ENCODE assay signal across 16 cellular contexts in the genomic region with DNA sequence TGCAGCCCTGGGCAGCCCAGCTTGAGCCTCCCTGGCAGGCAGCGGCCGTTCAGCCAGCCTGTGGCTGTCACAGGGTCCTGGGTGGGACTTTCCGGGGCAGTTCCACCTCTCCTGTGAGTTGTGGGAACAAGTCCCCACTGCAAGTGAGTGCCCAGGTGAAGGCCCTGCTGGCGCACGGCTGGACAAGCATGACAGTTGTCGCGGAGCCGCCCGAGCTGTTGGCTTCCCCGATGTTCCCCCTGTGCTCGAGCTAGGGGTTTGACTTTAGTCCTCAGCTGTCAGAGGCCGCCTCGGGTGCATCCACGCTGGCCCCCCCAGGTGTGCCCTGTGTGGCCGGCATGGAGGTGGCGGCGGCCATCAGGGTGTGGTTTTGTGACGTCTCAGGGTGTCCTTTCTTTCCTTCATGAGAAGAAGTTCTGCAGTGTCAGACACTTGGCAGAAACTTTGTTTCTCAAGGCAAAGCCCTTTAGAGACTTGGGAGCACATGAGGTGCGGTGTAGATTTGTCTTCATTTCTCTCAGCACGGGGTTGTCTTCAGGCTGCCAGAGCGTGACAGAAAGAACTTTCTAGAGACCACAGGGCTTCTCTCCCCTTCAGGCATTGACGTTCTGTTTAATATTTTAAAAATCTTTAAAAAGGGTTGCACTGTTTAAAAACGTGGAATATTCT.
DNase-seq lines count a peak whose midpoint lies in the region; ATAC-seq and TF ChIP-seq lines count a peak whose summit lies in the region.
"Had no signal": no experiment of that assay in that cellular context is flagged by ENCODE, and none has a peak within 500 bp of the region (broad histone marks: within the 10 kb centered on the region; RNA-seq: fewer than 3 reads in every experiment).

No MANE protein-coding gene starts in this region.

- H3K9me3 Mint-ChIP-seq in naive B cell (peaks cover 0 to 2% (median 0%) of the 10 kb centered on the region in 7 donors), endodermal cell (no peaks in the 10 kb centered on the region)
- H3K9me3 Mint-ChIP-seq: HFFc6 had no signal

- POLR2A ChIA-PET in GM10248 (lab: Yijun Ruan, JAX): no interaction called here

- H3K4me3 Mint-ChIP-seq in naive B cell: peak overlapping the region in 2 of 8 donors; percentile 49 to 66
- no peak overlapping the region for H3K4me3 Mint-ChIP-seq in endodermal cell
- H3K4me3 Mint-ChIP-seq: HFFc6 had no signal

- H3K27ac ChIP-seq in angular gyrus (ENCODE audit: low read depth, low read length) (peak overlapping the region; percentile 34), endodermal cell (ENCODE audit: low read depth, low read length) (no peak overlapping the region), brain microvascular endothelial cell (no peak overlapping the region)
- H3K27ac ChIP-seq: foreskin keratinocyte, KMS-11, SK-N-MC had no signal

- peak; percentile 33 for DNase-seq in GM10248 (ENCODE audit: extremely low spot score)
- DNase-seq in H7: peak; percentile 62
- no peak for DNase-seq in naive B cell
- no peak for DNase-seq in MV-4-11 (lab: John Stamatoyannopoulos, UW)
- DNase-seq in endodermal cell: no peak
- no peak for DNase-seq in cortex of kidney (lab: John Stamatoyannopoulos, UW)
- DNase-seq in brain microvascular endothelial cell: no peak
- DNase-seq: activated CD8-positive, alpha-beta memory T cell treated with anti-CD3 and anti-CD28 coated beads, Interleukin-2, amount 50 U/mL, for 4 hours; BE2C; foreskin keratinocyte; HFFc6; NCI-H2081 had no signal

- WGBS in endodermal cell (ENCODE audit: insufficient coverage in 1 of 2, insufficient read length in 1 of 2), 2 experiments: 92 to 96% methylated on average over 20 to 23 of the region's 23 CpGs

- peak overlapping the region in 4 of 6 donors; percentile 45 to 95 (median 87) for H3K27ac Mint-ChIP-seq in naive B cell
- no peak overlapping the region for H3K27ac Mint-ChIP-seq in endodermal cell
- H3K27ac Mint-ChIP-seq: HFFc6 had no signal

- H3K27me3 Mint-ChIP-seq in naive B cell (peaks cover 8 to 30% (median 12%) of the 10 kb centered on the region in 3 donors), endodermal cell (ENCODE audit: insufficient read depth) (no peaks in the 10 kb centered on the region)

- CTCF ChIA-PET in GM10248 (lab: Yijun Ruan, JAX): interaction anchor here (1.0 kb wide), 1 partner anchor 26 kb away, joined by 4 read pairs; no protein-coding TSS in a partner anchor

- ATAC-seq in naive B cell (ENCODE audit: low read depth in 2 of 2): peak; percentile 39 to 55
- ATAC-seq: foreskin keratinocyte had no signal

- H3K36me3 Mint-ChIP-seq in naive B cell: no peaks in the 10 kb centered on the region
- peaks cover 11% of the 10 kb centered on the region for H3K36me3 Mint-ChIP-seq in endodermal cell (ENCODE audit: low read depth)

- H3K9me3 ChIP-seq in endodermal cell (ENCODE audit: control insufficient read depth, low read length): no peaks in the 10 kb centered on the region
- H3K9me3 ChIP-seq: BE2C, stomach had no signal

- TF ChIP-seq CTCF in GM10248 (IDR thresholded peaks at IDR 0.05; ENCODE audit: control extremely low read depth, extremely low read depth, low read depth, missing control alignments) (no peak), endodermal cell (conservative IDR thresholded peaks at IDR 0.05) (no peak), brain microvascular endothelial cell (IDR thresholded peaks at IDR 0.05; ENCODE audit: low read depth, low read length, missing control alignments) (no peak)

- no peaks in the 10 kb centered on the region; the same call in 1 of the 2 replicates for H3K27me3 ChIP-seq in H7 (ENCODE audit: control insufficient read depth, insufficient read depth, low read length)
- H3K27me3 ChIP-seq in endodermal cell (ENCODE audit: control insufficient read depth, insufficient read depth, low read length, poor library complexity, severe bottlenecking): no peaks in the 10 kb centered on the region
- H3K27me3 ChIP-seq in brain microvascular endothelial cell (replicated peaks): no peaks in the 10 kb centered on the region
- H3K27me3 ChIP-seq: BE2C, foreskin keratinocyte had no signal

- peaks cover 28 to 39% (median 36%) of the 10 kb centered on the region in 3 donors for H3K4me1 Mint-ChIP-seq in naive B cell
- H3K4me1 Mint-ChIP-seq in endodermal cell: peaks cover 25% of the 10 kb centered on the region

- H3K36me3 ChIP-seq in H7 (replicated peaks; ENCODE audit: control insufficient read depth, insufficient read depth, low read length) (no peaks in the 10 kb centered on the region), endodermal cell (ENCODE audit: control insufficient read depth, insufficient read depth, low read length) (peaks cover 9% of the 10 kb centered on the region), brain microvascular endothelial cell (replicated peaks) (no peaks in the 10 kb centered on the region)
- H3K36me3 ChIP-seq: BE2C had no signal

- no peak overlapping the region for H3K9ac ChIP-seq in endodermal cell (ENCODE audit: extremely low read depth, low read length, poor library complexity, severe bottlenecking)
- H3K9ac ChIP-seq: KMS-11 had no signal

- H3K4me3 ChIP-seq in H7 (ENCODE audit: insufficient read depth, low read depth, low read length): no peak overlapping the region
- no peak overlapping the region for H3K4me3 ChIP-seq in endodermal cell (ENCODE audit: low read length)
- no peak overlapping the region for H3K4me3 ChIP-seq in brain microvascular endothelial cell (ENCODE audit: low read depth, low read length)
- H3K4me3 ChIP-seq: stomach had no signal

- in situ Hi-C loops in brain microvascular endothelial cell (cut with HindIII; ENCODE audit: low pct_ligation_motif_present, low sequenced_read_pairs): no loop called here

- peaks cover 25% of the 10 kb centered on the region for H3K4me1 ChIP-seq in endodermal cell (ENCODE audit: control insufficient read depth, insufficient read depth, low read length)

Comparison
In these comparisons a context has a peak if more than half of its experiments do, and no peak if none do; other contexts are left out.
1. DNase-seq: peak in GM10248 (single experiment) and H7 (single experiment); none in naive B cell (single experiment), MV-4-11 (single experiment), endodermal cell (single experiment), cortex of kidney (single experiment) and brain microvascular endothelial cell (single experiment).